Comparison of ENCODE assay signal across 8 cellular contexts in genomic region chr6:160437153-160437552, GRCh38.
"Had no signal": no experiment of that assay in that cellular context is flagged by ENCODE, and none has a peak within 500 bp of the region (broad histone marks: within the 10 kb centered on the region; RNA-seq: fewer than 3 reads in every experiment).

No MANE protein-coding gene starts in this region.

- DNase-seq: GM23248, GOT3, H9, HCEC 1CT, KBM-7 had no signal

- H3K4me2 ChIP-seq: KMS-11 had no signal

- H3K9ac ChIP-seq: GM23248, KMS-11 had no signal

- H3K4me3 ChIP-seq: GM23248 had no signal

- H3K27ac ChIP-seq: GM23248, KMS-11 had no signal

- FAIRE-seq: H54, HTR-8/SVneo had no signal

- H2AFZ ChIP-seq: GM23248 had no signal
